In the genomic region with DNA sequence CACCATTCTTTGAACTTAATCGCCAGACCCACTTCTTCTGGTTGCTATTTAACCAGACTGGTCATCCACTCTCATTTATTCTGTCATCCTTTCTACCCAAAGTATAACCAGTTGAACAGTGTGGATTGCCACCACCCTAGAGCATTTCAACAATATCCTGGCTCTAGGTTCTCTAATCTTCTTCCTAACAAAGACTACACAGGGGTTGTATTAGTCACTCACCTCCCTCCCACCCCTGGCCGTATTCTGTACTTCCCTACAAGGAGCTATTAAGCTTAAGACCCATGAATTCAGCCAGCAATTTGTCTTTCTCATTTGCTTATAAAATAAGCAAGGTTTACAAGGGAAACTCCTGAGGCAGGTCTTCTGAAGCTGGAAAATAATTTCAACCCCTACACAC, we compare ENCODE assay signal across 30 cellular contexts. TPM values are rescaled to one million over a fixed set of nuclear protein-coding genes. Genes with fewer than 3 reads are reported as not detected.
DNase-seq lines count a peak whose midpoint lies in the region; TF ChIP-seq lines count a peak whose summit lies in the region.
"Had no signal": no experiment of that assay in that cellular context is flagged by ENCODE, and none has a peak within 500 bp of the region (broad histone marks: within the 10 kb centered on the region; RNA-seq: fewer than 3 reads in every experiment).

No MANE protein-coding gene starts in this region.

- H3K27me3 Mint-ChIP-seq in endodermal cell (ENCODE audit: insufficient read depth), result no peaks in the 10 kb centered on the region

- H3K27ac Mint-ChIP-seq in endodermal cell, result no peak overlapping the region
- H3K27ac Mint-ChIP-seq: activated B cell treated with CpG ODN at 0.5 μM for 24 hours; activated CD4-positive, alpha-beta memory T cell treated with anti-CD3 and anti-CD28 coated beads, Interleukin-2, amount 10 ng/mL, durations not matched to agents 7 days and 5 days; CD4-positive, alpha-beta memory T cell; GM23338; neural progenitor cell had no signal

- no peaks in the 10 kb centered on the region for H3K9me2 ChIP-seq in GM23248 (ENCODE audit: insufficient read depth)

- TF ChIP-seq CTCF in endodermal cell (conservative IDR thresholded peaks at IDR 0.05) (no peak), osteoblast (IDR thresholded peaks at IDR 0.05; ENCODE audit: extremely low read depth, low read depth, low read length) (no peak)

- H2AFZ ChIP-seq in GM23248, result no peak overlapping the region
- H2AFZ ChIP-seq in osteoblast (ENCODE audit: low read length), result no peak overlapping the region
- H2AFZ ChIP-seq: GM23338, neural progenitor cell had no signal

- H3K36me3 ChIP-seq in GM23248 (ENCODE audit: low read depth) (no peaks in the 10 kb centered on the region), endodermal cell (ENCODE audit: control insufficient read depth, insufficient read depth, low read length) (peaks cover 4% of the 10 kb centered on the region), osteoblast (ENCODE audit: insufficient read depth, low read length) (no peaks in the 10 kb centered on the region)
- H3K36me3 ChIP-seq: adrenal gland, gastrocnemius medialis, neural progenitor cell, prostate gland, suprapubic skin had no signal

- in situ Hi-C loops in GM23248 (cut with MboI), result no loop called here

- H3K4me1 ChIP-seq in GM23248 (ENCODE audit: insufficient read depth), result peaks cover 63% of the 10 kb centered on the region
- H3K4me1 ChIP-seq in endodermal cell (ENCODE audit: control insufficient read depth, insufficient read depth, low read length), result peaks cover 8% of the 10 kb centered on the region
- H3K4me1 ChIP-seq in osteoblast (ENCODE audit: insufficient read depth, low read length), result peaks cover 63% of the 10 kb centered on the region
- H3K4me1 ChIP-seq: adrenal gland, gastrocnemius medialis, prostate gland, suprapubic skin had no signal

- H3K9me3 ChIP-seq in GM23248 (ENCODE audit: low read depth) (no peaks in the 10 kb centered on the region), endodermal cell (ENCODE audit: control insufficient read depth, low read length) (peaks cover 24% of the 10 kb centered on the region), osteoblast (ENCODE audit: low read depth, low read length) (peaks cover 5% of the 10 kb centered on the region)
- H3K9me3 ChIP-seq: adrenal gland, gastrocnemius medialis, prostate gland, suprapubic skin had no signal

- H3F3A ChIP-seq in GM23248 (ENCODE audit: insufficient read depth), result peaks cover 58% of the 10 kb centered on the region

- 77 to 82% methylated on average over 2 of the region's 2 CpGs for WGBS in GM23248 (ENCODE audit: low coverage in 1 of 2, low lambda C conversion rate in 2 of 2, missing lambda C conversion rate in 2 of 2), 2 experiments
- 82 to 90% methylated on average over 1 to 2 of the region's 2 CpGs for WGBS in endodermal cell (ENCODE audit: insufficient coverage in 1 of 2, insufficient read length in 1 of 2), 2 experiments

- H4K20me1 ChIP-seq in GM23248 (ENCODE audit: insufficient read depth) (no peaks in the 10 kb centered on the region), osteoblast (ENCODE audit: insufficient read depth, low read length) (no peaks in the 10 kb centered on the region)

- H3K36me3 Mint-ChIP-seq in endodermal cell (ENCODE audit: low read depth), result no peaks in the 10 kb centered on the region
- H3K36me3 Mint-ChIP-seq: CD4-positive, alpha-beta memory T cell; neural progenitor cell had no signal

- no peaks in the 10 kb centered on the region for H3K27me3 ChIP-seq in GM23248 (replicated peaks; ENCODE audit: insufficient read depth)
- H3K27me3 ChIP-seq in endodermal cell (ENCODE audit: control insufficient read depth, insufficient read depth, low read length, poor library complexity, severe bottlenecking), result no peaks in the 10 kb centered on the region
- no peaks in the 10 kb centered on the region for H3K27me3 ChIP-seq in osteoblast (ENCODE audit: insufficient read depth, low read length)
- H3K27me3 ChIP-seq: adrenal gland, gastrocnemius medialis, neural progenitor cell, suprapubic skin had no signal

- no peak overlapping the region for H3K9ac ChIP-seq in GM23248
- H3K9ac ChIP-seq in endodermal cell (ENCODE audit: extremely low read depth, low read length, poor library complexity, severe bottlenecking), result no peak overlapping the region
- H3K9ac ChIP-seq: neural progenitor cell had no signal

- no peaks in the 10 kb centered on the region for H3K79me2 ChIP-seq in GM23248 (ENCODE audit: insufficient read depth)
- H3K79me2 ChIP-seq in osteoblast (ENCODE audit: insufficient read depth, low read length), result no peaks in the 10 kb centered on the region

- no peak overlapping the region for H3K4me3 ChIP-seq in GM23248
- H3K4me3 ChIP-seq in endodermal cell (ENCODE audit: low read length), result peak overlapping the region; percentile 21
- no peak overlapping the region for H3K4me3 ChIP-seq in osteoblast (ENCODE audit: insufficient read depth, low read length)
- H3K4me3 ChIP-seq: adrenal gland, gastrocnemius medialis, GM23338, K562, lung, neural progenitor cell, prostate gland, skin epidermis, suprapubic skin had no signal

- H3K4me1 Mint-ChIP-seq in endodermal cell, result peaks cover 25% of the 10 kb centered on the region
- H3K4me1 Mint-ChIP-seq: activated B cell treated with CpG ODN at 0.5 μM for 24 hours; activated CD4-positive, alpha-beta memory T cell treated with anti-CD3 and anti-CD28 coated beads, Interleukin-2, amount 10 ng/mL, durations not matched to agents 7 days and 5 days; CD4-positive, alpha-beta memory T cell; central memory CD8-positive, alpha-beta T cell had no signal

- H3K4me2 ChIP-seq in GM23248 (ENCODE audit: unreplicated experiment), result peak overlapping the region; percentile 40
- H3K4me2 ChIP-seq in osteoblast (ENCODE audit: insufficient read depth, low read length), result no peak overlapping the region
- H3K4me2 ChIP-seq: GM23338, neural progenitor cell had no signal

- H3K9me3 Mint-ChIP-seq in endodermal cell, result peaks cover 8% of the 10 kb centered on the region
- H3K9me3 Mint-ChIP-seq: activated CD4-positive, alpha-beta memory T cell treated with anti-CD3 and anti-CD28 coated beads, Interleukin-2, amount 10 ng/mL, durations not matched to agents 7 days and 5 days had no signal

- no peak overlapping the region for H3K27ac ChIP-seq in GM23248
- no peak overlapping the region for H3K27ac ChIP-seq in endodermal cell (ENCODE audit: low read depth, low read length)
- peak overlapping the region; percentile 46 for H3K27ac ChIP-seq in osteoblast (ENCODE audit: low read depth, low read length)
- H3K27ac ChIP-seq: adrenal gland, gastrocnemius medialis, HL-60, neural progenitor cell, prostate gland, skin epidermis, suprapubic skin had no signal

- DNase-seq in GM23248, result no peak
- DNase-seq in NCI-H1048 (lab: John Stamatoyannopoulos, UW), result peak; percentile 35
- DNase-seq in endodermal cell, result no peak
- DNase-seq in osteoblast (ENCODE audit: insufficient read length, low spot score, missing footprints), result peak; percentile 5
- no peak for DNase-seq in activated T-cell treated with anti-CD3 and anti-CD28 coated beads, Interleukin-2, amount 50 U/mL, for 48 hours
- no peak for DNase-seq in amygdala (lab: John Stamatoyannopoulos, UW)
- DNase-seq in COLO829 (ENCODE audit: low spot score), result no peak
- DNase-seq: activated B cell treated with CpG ODN at 0.5 μM for 24 hours; activated CD4-positive, alpha-beta memory T cell treated with anti-CD3 and anti-CD28 coated beads, Interleukin-2, amount 10 ng/mL, durations not matched to agents 7 days and 5 days; activated gamma-delta T cell treated with Interleukin-2 at 50 U/mL for 16 hours; activated T-cell treated with anti-CD3 and anti-CD28 coated beads for 4 hours; adrenal gland; CD4-positive, alpha-beta memory T cell; DMS79; erythroblast; gastrocnemius medialis; MV-4-11; NCI-H1694; NCI-H2171; stimulated activated CD4-positive, alpha-beta T cell treated with anti-CD3 and anti-CD28 coated beads, Interleukin-1b, Interleukin-23, amount 100 ng/mL, for 48 hours; T-helper 9 cell had no signal

- no peak overlapping the region for H3K4me3 Mint-ChIP-seq in endodermal cell
- H3K4me3 Mint-ChIP-seq: activated B cell treated with CpG ODN at 0.5 μM for 24 hours; activated CD4-positive, alpha-beta memory T cell treated with anti-CD3 and anti-CD28 coated beads, Interleukin-2, amount 10 ng/mL, durations not matched to agents 7 days and 5 days; CD4-positive, alpha-beta memory T cell; central memory CD8-positive, alpha-beta T cell; GM23338; neural progenitor cell had no signal

RNA-seq across cellular contexts. Expression of a gene that starts 46.9 kb away (rescaled TPM):
- 2.0 and 3.5 TPM in 2 replicates for total RNA-seq in GM23248 (2014; rRNA removed; shearing (Covaris generic))
- 2.7 and 2.9 TPM in 2 replicates for polyA plus RNA-seq in GM23248 (2016; fragmentation: Nextera tagmentation; extraction: Ambion mirVana)
- total RNA-seq in endodermal cell, result 1 to 10 TPM; 1.9 to 3.2 TPM
- polyA plus RNA-seq in endodermal cell (2013, experiment 1 of 2), result 4.1 TPM
- polyA plus RNA-seq in endodermal cell (2013, experiment 2 of 2), result 4.8 TPM
- total RNA-seq in osteoblast, result 3.6 and 4.1 TPM in 2 replicates

RNA-seq across cellular contexts. Expression of a gene that starts 48.4 kb away (rescaled TPM):
- total RNA-seq in GM23248 (2014; rRNA removed; shearing (Covaris generic)), result not detected in 2 replicates
- polyA plus RNA-seq in GM23248 (2016; fragmentation: Nextera tagmentation; extraction: Ambion mirVana), result 0.15 TPM in 1 of 2 replicates, not detected in the other
- total RNA-seq in endodermal cell (not detected), osteoblast (1.2 and 1.8 TPM in 2 replicates)
- not detected for polyA plus RNA-seq in endodermal cell (2013, experiment 1 of 2)
- not detected for polyA plus RNA-seq in endodermal cell (2013, experiment 2 of 2)
- total RNA-seq: activated B cell treated with CpG ODN at 0.5 μM for 24 hours; activated CD4-positive, alpha-beta memory T cell treated with anti-CD3 and anti-CD28 coated beads, Interleukin-2, amount 10 ng/mL, durations not matched to agents 7 days and 5 days; CD4-positive, alpha-beta memory T cell; GM23338; K562 had no signal
- polyA plus RNA-seq: CD4-positive, alpha-beta memory T cell; GM23338 had no signal

Comparison
In these comparisons a context has a peak if more than half of its experiments do, and no peak if none do; other contexts are left out.
1. DNase-seq: peak in NCI-H1048 (single experiment) and osteoblast (single experiment); none in GM23248 (single experiment), endodermal cell (single experiment), activated T-cell treated with anti-CD3 and anti-CD28 coated beads, Interleukin-2, amount 50 U/mL, for 48 hours (0 of 2), amygdala (0 of 56) and COLO829 (single experiment).